In the genomic region with DNA sequence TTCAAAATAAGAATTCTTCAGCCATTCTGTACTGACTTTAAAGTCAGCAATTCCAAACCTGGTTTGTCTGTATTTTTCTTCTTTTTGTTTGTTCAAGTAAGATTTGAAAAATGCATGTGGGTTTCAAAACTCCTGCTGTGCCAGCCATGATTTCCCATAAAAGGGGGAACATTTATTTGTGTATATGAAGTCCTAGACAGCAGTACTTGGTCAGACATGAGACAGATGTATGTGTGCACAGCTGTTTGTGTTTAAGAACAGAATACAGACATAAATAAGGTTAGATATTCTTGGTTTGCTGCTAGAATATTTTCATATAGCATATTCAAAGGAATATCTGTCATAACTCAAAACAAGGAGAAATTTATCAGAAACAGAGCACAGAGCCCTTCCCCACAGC, we compare ENCODE assay signal across 16 cellular contexts.
"Had no signal": no experiment of that assay in that cellular context is flagged by ENCODE, and none has a peak within 500 bp of the region (broad histone marks: within the 10 kb centered on the region; RNA-seq: fewer than 3 reads in every experiment).

No MANE protein-coding gene starts in this region.

- H2AFZ ChIP-seq: neural progenitor cell had no signal

- H3K27me3 ChIP-seq: heart left ventricle, neural progenitor cell, spleen, transverse colon had no signal

- H3K4me1 ChIP-seq: heart left ventricle, left ventricle myocardium inferior, spleen, transverse colon had no signal

- ATAC-seq: heart left ventricle; stimulated activated naive B cell treated with anti-CD40 and anti-IgM and Interleukin-4, amounts not matched to agents 10 μg/mL and 1 μg/mL and 100 μg/mL, for 72 hours had no signal

- H3K9ac ChIP-seq: neural progenitor cell had no signal

- H3K4me2 ChIP-seq: neural progenitor cell had no signal

- H3K4me3 ChIP-seq: heart left ventricle, left ventricle myocardium inferior, neural progenitor cell, spleen, transverse colon had no signal

- H3K27ac ChIP-seq: heart left ventricle, left ventricle myocardium inferior, neural progenitor cell, spleen, transverse colon had no signal

- DNase-seq: activated CD4-positive, alpha-beta T cell treated with anti-CD3 and anti-CD28 coated beads, Interleukin-2, amount 50 U/mL, for 4 hours; activated CD4-positive, CD25-positive, alpha-beta regulatory T cell treated with anti-CD3 and anti-CD28 coated beads, Interleukin-2, amount 50 U/mL, for 72 hours; activated T-cell treated with anti-CD3 and anti-CD28 coated beads, Interleukin-2, amount 50 U/mL, for 1 hour; dermis blood vessel endothelial cell; endodermal cell; erythroblast; heart left ventricle; islet precursor cell; left ventricle myocardium inferior; mesendoderm; retina; spleen; stimulated activated CD4-positive, alpha-beta T cell treated with anti-CD3 and anti-CD28 coated beads, Interleukin-1b, Interleukin-23, amount 100 ng/mL, for 48 hours; stimulated activated naive B cell treated with anti-CD40 and anti-IgM and Interleukin-4, amounts not matched to agents 10 μg/mL and 1 μg/mL and 100 μg/mL, for 72 hours; transverse colon had no signal

- H3K9me3 ChIP-seq: heart left ventricle, left ventricle myocardium inferior, spleen, transverse colon had no signal

- H3K36me3 ChIP-seq: heart left ventricle, left ventricle myocardium inferior, neural progenitor cell, spleen, transverse colon had no signal
